Comparison of ENCODE assay signal across 40 cellular contexts in the genomic region with DNA sequence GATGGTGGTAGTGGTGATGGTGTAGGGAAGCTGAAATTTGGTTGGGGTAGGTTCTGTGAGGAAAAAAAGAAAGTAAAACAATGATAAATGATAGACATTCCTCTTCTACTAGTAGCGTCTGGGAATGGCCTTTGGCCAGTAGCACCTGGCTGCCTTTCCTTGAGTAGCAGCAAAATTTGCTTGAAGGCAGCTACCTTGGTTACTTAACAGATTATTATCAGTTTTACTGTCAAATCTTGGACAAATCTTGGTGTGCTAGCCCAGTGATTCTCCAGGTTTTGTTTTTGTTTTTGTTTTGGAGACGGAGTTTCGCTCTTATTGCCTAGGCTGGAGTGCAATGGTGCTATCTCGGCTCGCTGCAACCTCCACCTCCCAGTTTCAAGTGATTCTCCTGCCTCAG. TPM values are rescaled to one million over a fixed set of nuclear protein-coding genes. Genes with fewer than 3 reads are reported as not detected.
"Had no signal": no experiment of that assay in that cellular context is flagged by ENCODE, and none has a peak within 500 bp of the region (broad histone marks: within the 10 kb centered on the region; RNA-seq: fewer than 3 reads in every experiment).

No MANE protein-coding gene starts in this region.

- H3K27ac ChIP-seq: adrenal gland, ascending aorta, body of pancreas, brain microvascular endothelial cell, breast epithelium had no signal

- H3K27ac Mint-ChIP-seq: activated naive CD4-positive, alpha-beta T cell treated with anti-CD3 and anti-CD28 coated beads for 36 hours; activated naive CD4-positive, alpha-beta T cell treated with anti-CD3 and anti-CD28 coated beads, Interleukin-2, amount 10 ng/mL, durations not matched to agents 7 days and 5 days; activated naive CD4-positive, alpha-beta T cell treated with anti-CD3 and anti-CD28 coated beads, Interleukin-2, amount 50 U/mL, for 24 hours; activated naive CD4-positive, alpha-beta T cell treated with anti-CD3 and anti-CD28 coated beads, Interleukin-2, amount 50 U/mL, for 72 hours; activated naive CD8-positive, alpha-beta T cell; activated naive CD8-positive, alpha-beta T cell treated with anti-CD3 and anti-CD28 coated beads for 36 hours; activated naive CD8-positive, alpha-beta T cell treated with anti-CD3 and anti-CD28 coated beads, Interleukin-2, amount 10 ng/mL, durations not matched to agents 7 days and 5 days; activated naive CD8-positive, alpha-beta T cell treated with anti-CD3 and anti-CD28 coated beads, Interleukin-2, amount 50 U/mL, for 24 hours; activated T-cell treated with anti-CD3 and anti-CD28 coated beads, Interleukin-2, amount 50 U/mL, for 24 hours; activated T-cell treated with anti-CD3 and anti-CD28 coated beads, Interleukin-2, amount 50 U/mL, for 72 hours; activated T-helper 1 cell treated with anti-CD3 and anti-CD28 coated beads, Interleukin-12 subunit alpha, Interleukin-12 subunit beta, Interleukin-2, Interleukin-4 antibody, amounts not matched to agents 30 ng/mL and 10 ng/mL and 1 ng/mL, durations not matched to agents 14 hours and 24 hours and 36 hours; activated T-helper 17 cell treated with anti-CD3 and anti-CD28 coated beads, Interleukin-2, amount 50 U/mL, for 72 hours; activated T-helper 2 cell treated with anti-CD3 and anti-CD28 coated beads, Interferon-gamma antibody, Interleukin-2, Interleukin-4, amounts not matched to agents 10 μg/mL and 5 μg/mL and 100 μg/mL, durations not matched to agents 14 hours and 24 hours and 36 hours; brain had no signal

- H3K36me3 Mint-ChIP-seq: activated naive CD4-positive, alpha-beta T cell treated with anti-CD3 and anti-CD28 coated beads, Interleukin-2, amount 10 ng/mL, durations not matched to agents 7 days and 5 days; activated naive CD4-positive, alpha-beta T cell treated with anti-CD3 and anti-CD28 coated beads, Interleukin-2, amount 50 U/mL, for 24 hours; activated naive CD4-positive, alpha-beta T cell treated with anti-CD3 and anti-CD28 coated beads, Interleukin-2, amount 50 U/mL, for 72 hours; activated naive CD8-positive, alpha-beta T cell; activated naive CD8-positive, alpha-beta T cell treated with anti-CD3 and anti-CD28 coated beads for 36 hours; activated naive CD8-positive, alpha-beta T cell treated with anti-CD3 and anti-CD28 coated beads, Interleukin-2, amount 10 ng/mL, durations not matched to agents 7 days and 5 days had no signal

- H3K9me3 ChIP-seq: adrenal gland, ascending aorta, body of pancreas, breast epithelium had no signal

- H3K4me1 Mint-ChIP-seq: activated naive CD4-positive, alpha-beta T cell treated with anti-CD3 and anti-CD28 coated beads, Interleukin-2, amount 10 ng/mL, durations not matched to agents 7 days and 5 days; activated naive CD4-positive, alpha-beta T cell treated with anti-CD3 and anti-CD28 coated beads, Interleukin-2, amount 50 U/mL, for 24 hours; activated naive CD8-positive, alpha-beta T cell treated with anti-CD3 and anti-CD28 coated beads, Interleukin-2, amount 10 ng/mL, durations not matched to agents 7 days and 5 days; activated naive CD8-positive, alpha-beta T cell treated with anti-CD3 and anti-CD28 coated beads, Interleukin-2, amount 50 U/mL, for 24 hours; activated T-helper 17 cell treated with anti-CD3 and anti-CD28 coated beads, Interleukin-2, amount 50 U/mL, for 72 hours; central memory CD8-positive, alpha-beta T cell had no signal

- H3K27me3 Mint-ChIP-seq: activated naive CD4-positive, alpha-beta T cell treated with anti-CD3 and anti-CD28 coated beads, Interleukin-2, amount 10 ng/mL, durations not matched to agents 7 days and 5 days; brain had no signal

- H3K4me3 ChIP-seq: adrenal gland, ascending aorta, body of pancreas, breast epithelium had no signal

- H3K4me3 Mint-ChIP-seq: activated naive CD4-positive, alpha-beta T cell treated with anti-CD3 and anti-CD28 coated beads for 36 hours; activated naive CD4-positive, alpha-beta T cell treated with anti-CD3 and anti-CD28 coated beads, Interleukin-2, amount 10 ng/mL, durations not matched to agents 7 days and 5 days; activated naive CD4-positive, alpha-beta T cell treated with anti-CD3 and anti-CD28 coated beads, Interleukin-2, amount 50 U/mL, for 24 hours; activated naive CD8-positive, alpha-beta T cell; activated naive CD8-positive, alpha-beta T cell treated with anti-CD3 and anti-CD28 coated beads for 36 hours; activated naive CD8-positive, alpha-beta T cell treated with anti-CD3 and anti-CD28 coated beads, Interleukin-2, amount 10 ng/mL, durations not matched to agents 7 days and 5 days; activated naive CD8-positive, alpha-beta T cell treated with anti-CD3 and anti-CD28 coated beads, Interleukin-2, amount 50 U/mL, for 24 hours; activated T-cell treated with anti-CD3 and anti-CD28 coated beads, Interleukin-2, amount 50 U/mL, for 24 hours; activated T-cell treated with anti-CD3 and anti-CD28 coated beads, Interleukin-2, amount 50 U/mL, for 4 hours; activated T-cell treated with anti-CD3 and anti-CD28 coated beads, Interleukin-2, amount 50 U/mL, for 72 hours; activated T-helper 1 cell treated with anti-CD3 and anti-CD28 coated beads, Interleukin-12 subunit alpha, Interleukin-12 subunit beta, Interleukin-2, Interleukin-4 antibody, amounts not matched to agents 30 ng/mL and 10 ng/mL and 1 ng/mL, durations not matched to agents 14 hours and 24 hours and 36 hours; activated T-helper 17 cell treated with anti-CD3 and anti-CD28 coated beads, Interleukin-2, amount 50 U/mL, for 72 hours; brain; central memory CD8-positive, alpha-beta T cell had no signal

- H3K4me1 ChIP-seq: adrenal gland, ascending aorta, body of pancreas, breast epithelium had no signal

- DNase-seq: activated effector memory CD4-positive, alpha-beta T cell treated with anti-CD3 and anti-CD28 coated beads, Interleukin-2, amount 50 U/mL, for 16 hours; activated effector memory CD4-positive, alpha-beta T cell treated with Interleukin-2 at 50 U/mL for 16 hours; activated gamma-delta T cell; activated gamma-delta T cell treated with Interleukin-2 at 50 U/mL for 16 hours; activated naive CD4-positive, alpha-beta T cell treated with anti-CD3 and anti-CD28 coated beads for 36 hours; activated naive CD4-positive, alpha-beta T cell treated with anti-CD3 and anti-CD28 coated beads, Interleukin-2, amount 10 ng/mL, durations not matched to agents 7 days and 5 days; activated naive CD4-positive, alpha-beta T cell treated with anti-CD3 and anti-CD28 coated beads, Interleukin-2, amount 50 U/mL, for 16 hours; activated naive CD4-positive, alpha-beta T cell treated with Interleukin-2 at 50 U/mL for 16 hours; activated naive CD8-positive, alpha-beta T cell treated with anti-CD3 and anti-CD28 coated beads for 36 hours; activated naive CD8-positive, alpha-beta T cell treated with anti-CD3 and anti-CD28 coated beads, Interleukin-2, amount 10 ng/mL, durations not matched to agents 7 days and 5 days; activated naive CD8-positive, alpha-beta T cell treated with anti-CD3 and anti-CD28 coated beads, Interleukin-2, amount 50 U/mL, for 24 hours; activated T-cell treated with anti-CD3 and anti-CD28 coated beads, Interleukin-2, amount 50 U/mL, for 1 hour; activated T-cell treated with anti-CD3 and anti-CD28 coated beads, Interleukin-2, amount 50 U/mL, for 24 hours; activated T-cell treated with anti-CD3 and anti-CD28 coated beads, Interleukin-2, amount 50 U/mL, for 4 hours; activated T-cell treated with anti-CD3 and anti-CD28 coated beads, Interleukin-2, amount 50 U/mL, for 48 hours; activated T-cell treated with anti-CD3 and anti-CD28 coated beads, Interleukin-2, amount 50 U/mL, for 72 hours; adrenal gland; amniotic stem cell; amygdala; anterior cingulate cortex; aorta; body of pancreas; brain microvascular endothelial cell; caudate nucleus; central memory CD4-positive, alpha-beta T cell; cerebellar nuclear complex had no signal

- ATAC-seq: activated naive CD4-positive, alpha-beta T cell treated with anti-CD3 and anti-CD28 coated beads, Interleukin-2, amount 50 U/mL, for 72 hours; activated naive CD8-positive, alpha-beta T cell treated with anti-CD3 and anti-CD28 coated beads, Interleukin-2, amount 50 U/mL, for 24 hours; activated T-cell treated with anti-CD3 and anti-CD28 coated beads, Interleukin-2, amount 50 U/mL, for 4 hours; activated T-cell treated with anti-CD3 and anti-CD28 coated beads, Interleukin-2, amount 50 U/mL, for 72 hours; activated T-helper 17 cell treated with anti-CD3 and anti-CD28 coated beads, Interleukin-2, amount 50 U/mL, for 72 hours; body of pancreas had no signal

- H3K9me3 Mint-ChIP-seq: activated naive CD4-positive, alpha-beta T cell treated with anti-CD3 and anti-CD28 coated beads for 36 hours; activated naive CD4-positive, alpha-beta T cell treated with anti-CD3 and anti-CD28 coated beads, Interleukin-2, amount 10 ng/mL, durations not matched to agents 7 days and 5 days; activated naive CD4-positive, alpha-beta T cell treated with anti-CD3 and anti-CD28 coated beads, Interleukin-2, amount 50 U/mL, for 24 hours; activated naive CD4-positive, alpha-beta T cell treated with anti-CD3 and anti-CD28 coated beads, Interleukin-2, amount 50 U/mL, for 72 hours; activated naive CD8-positive, alpha-beta T cell treated with anti-CD3 and anti-CD28 coated beads for 36 hours; activated naive CD8-positive, alpha-beta T cell treated with anti-CD3 and anti-CD28 coated beads, Interleukin-2, amount 10 ng/mL, durations not matched to agents 7 days and 5 days; activated naive CD8-positive, alpha-beta T cell treated with anti-CD3 and anti-CD28 coated beads, Interleukin-2, amount 50 U/mL, for 24 hours; activated T-cell treated with anti-CD3 and anti-CD28 coated beads, Interleukin-2, amount 50 U/mL, for 24 hours; activated T-cell treated with anti-CD3 and anti-CD28 coated beads, Interleukin-2, amount 50 U/mL, for 4 hours; activated T-cell treated with anti-CD3 and anti-CD28 coated beads, Interleukin-2, amount 50 U/mL, for 72 hours; activated T-helper 1 cell treated with anti-CD3 and anti-CD28 coated beads, Interleukin-12 subunit alpha, Interleukin-12 subunit beta, Interleukin-2, Interleukin-4 antibody, amounts not matched to agents 30 ng/mL and 10 ng/mL and 1 ng/mL, durations not matched to agents 14 hours and 24 hours and 36 hours; activated T-helper 17 cell treated with anti-CD3 and anti-CD28 coated beads, Interleukin-2, amount 50 U/mL, for 72 hours; activated T-helper 2 cell treated with anti-CD3 and anti-CD28 coated beads, Interferon-gamma antibody, Interleukin-2, Interleukin-4, amounts not matched to agents 10 μg/mL and 5 μg/mL and 100 μg/mL, durations not matched to agents 14 hours and 24 hours and 36 hours; brain; central memory CD8-positive, alpha-beta T cell had no signal

- H3K36me3 ChIP-seq: adrenal gland, ascending aorta, brain microvascular endothelial cell, breast epithelium had no signal

- H3K27me3 ChIP-seq: adrenal gland, ascending aorta, body of pancreas, brain microvascular endothelial cell, breast epithelium had no signal

RNA-seq across cellular contexts. Expression of a gene that starts 26.4 kb away (rescaled TPM):
- total RNA-seq: activated naive CD4-positive, alpha-beta T cell treated with anti-CD3 and anti-CD28 coated beads for 36 hours; activated naive CD4-positive, alpha-beta T cell treated with anti-CD3 and anti-CD28 coated beads, Interleukin-2, amount 50 U/mL, for 72 hours; activated naive CD8-positive, alpha-beta T cell treated with anti-CD3 and anti-CD28 coated beads, Interleukin-2, amount 10 ng/mL, durations not matched to agents 7 days and 5 days; activated T-cell treated with anti-CD3 and anti-CD28 coated beads, Interleukin-2, amount 50 U/mL, for 72 hours; activated T-helper 1 cell treated with anti-CD3 and anti-CD28 coated beads, Interleukin-12 subunit alpha, Interleukin-12 subunit beta, Interleukin-2, Interleukin-4 antibody, amounts not matched to agents 30 ng/mL and 10 ng/mL and 1 ng/mL, durations not matched to agents 14 hours and 24 hours and 36 hours; activated T-helper 17 cell treated with anti-CD3 and anti-CD28 coated beads, Interleukin-2, amount 50 U/mL, for 72 hours; aorta; ascending aorta; body of pancreas; breast epithelium; bronchial epithelial cell; cardiac septum; chondrocyte had no signal
- polyA plus RNA-seq: adipose tissue, aorta had no signal
